In genomic region chr5:34929150-34929719, GRCh38 we compare ENCODE assay signal across 8 cellular contexts. TPM values are rescaled to one million over a fixed set of nuclear protein-coding genes. Genes with fewer than 3 reads are reported as not detected.
DNase-seq lines count a peak whose midpoint lies in the region; ATAC-seq, FAIRE-seq and TF ChIP-seq lines count a peak whose summit lies in the region.

TSS of gene DNAJC21 (plus strand) at chr5:34929559. CDS start at chr5:34929820, 261 bp downstream.

- peaks cover 3 to 6% of the 10 kb centered on the region in 2 experiments for H3K36me3 ChIP-seq in keratinocyte (ENCODE audit: control insufficient read depth in 2 of 2, extremely low read depth in 1 of 2, insufficient read depth in 2 of 2, low read length in 2 of 2)

- peak within 1 kb of the TSS; percentile 95 for H3K9ac ChIP-seq in keratinocyte (ENCODE audit: control insufficient read depth, extremely low read depth, insufficient read depth, low read length)

- peak; percentile 99 for DNase-seq in AG20443 (ENCODE audit: low spot score)
- peak; percentile 95 for DNase-seq in GM19239 (ENCODE audit: insufficient read length, low spot score)
- peak; percentile 97 for DNase-seq in NCI-H510A treated with DMSO at 0.1 percent for 48 hours (lab: John Stamatoyannopoulos, UW)
- peak; percentile 96 for DNase-seq in activated CD4-positive, alpha-beta T cell treated with anti-CD3 and anti-CD28 coated beads for 1 hour
- peak; percentile 88 to 96 for DNase-seq in cerebellar nuclear complex (lab: John Stamatoyannopoulos, UW)
- DNase-seq in keratinocyte (ENCODE audit: low read depth, low spot score) = peak; percentile 48
- DNase-seq in stimulated activated CD4-positive, alpha-beta T cell treated with anti-CD3 and anti-CD28 coated beads, Interleukin-12 subunit alpha, Interleukin-12 subunit beta, amount 100 ng/mL, for 48 hours (ENCODE audit: low read depth in 2 of 3, low spot score in 1 of 3) = peak; percentile 95 to 98 (median 97)

- peaks cover 46% of the 10 kb centered on the region for H3K79me2 ChIP-seq in keratinocyte (ENCODE audit: control insufficient read depth, insufficient read depth, low read length)

- H3K4me1 ChIP-seq in keratinocyte (ENCODE audit: control insufficient read depth, extremely low read depth, insufficient read depth, low read length) = peaks cover 19% of the 10 kb centered on the region

- no peaks in the 10 kb centered on the region for H3K9me3 ChIP-seq in keratinocyte (ENCODE audit: control insufficient read depth, low read depth, low read length)

- peak within 1 kb of the TSS; percentile 85 for H2AFZ ChIP-seq in keratinocyte (ENCODE audit: control insufficient read depth, low read length)

- no peaks in the 10 kb centered on the region for H3K9me1 ChIP-seq in keratinocyte (ENCODE audit: control insufficient read depth, extremely low read depth, insufficient read depth, low read length)

- TF ChIP-seq CTCF in keratinocyte (optimal IDR thresholded peaks at IDR 0.05 in 1 of 3, IDR thresholded peaks at IDR 0.05 in 1 of 3, conservative IDR thresholded peaks at IDR 0.05 in 1 of 3; ENCODE audit: extremely low read depth in 1 of 3, insufficient read depth in 2 of 3, low read length in 3 of 3) = no peak

- no peaks in the 10 kb centered on the region for H4K20me1 ChIP-seq in keratinocyte (ENCODE audit: control insufficient read depth, extremely low read depth, insufficient read depth, low read length)

- ATAC-seq in HG03442 (IDR thresholded peaks at IDR 0.05; ENCODE audit: unreplicated experiment) = peak; percentile 85

- peak within 1 kb of the TSS; percentile 87 for H3K27ac ChIP-seq in keratinocyte (ENCODE audit: control insufficient read depth, insufficient read depth, low read length)

- peak within 1 kb of the TSS; percentile 85 for H3K4me2 ChIP-seq in keratinocyte (ENCODE audit: control insufficient read depth, extremely low read depth, insufficient read depth, low read depth, low read length)

- H3K27me3 ChIP-seq in keratinocyte (ENCODE audit: control insufficient read depth, extremely low read depth, insufficient read depth, low read length) = no peaks in the 10 kb centered on the region

- dilution Hi-C loops in keratinocyte (cut with MboI; ENCODE audit: extremely low pct_ligation_motif_present, low sequenced_read_pairs) = no loop called here

- peak within 1 kb of the TSS; percentile 92 to 96 (median 94) for H3K4me3 ChIP-seq in keratinocyte (ENCODE audit: control insufficient read depth in 2 of 3, extremely low read depth in 1 of 3, insufficient read depth in 2 of 3, low read depth in 1 of 3, low read length in 3 of 3)

- peak; percentile 92 for FAIRE-seq in GM19239 (lab: Jason Lieb, UNC)
- no peak for FAIRE-seq in keratinocyte (lab: Jason Lieb, UNC)

RNA-seq across cellular contexts. Expression of gene DNAJC21, which starts in this region (rescaled TPM):
- polyA plus RNA-seq in keratinocyte = 13.3 to 29.6 TPM (median 28.5 TPM) in 3 replicates
- 68.9 TPM for polyA plus RNA-seq in keratinocyte (2011; ENCODE audit: low read depth)
- polyA plus RNA-seq in keratinocyte (2011; cell fraction: cytosol; rRNA removed) = 24.5 and 27.9 TPM in 2 replicates
- polyA plus RNA-seq in keratinocyte (2011; cell fraction: nucleus; rRNA removed) = 11.6 and 20.5 TPM in 2 replicates
- polyA plus RNA-seq in keratinocyte (2012; ENCODE audit: low replicate concordance) = 24.2 and 36.4 TPM in 2 replicates
- polyA minus RNA-seq in keratinocyte = 4.2 to 12.1 TPM (median 6.1 TPM) in 3 replicates
- 14.6 TPM for polyA minus RNA-seq in keratinocyte (2011; cell fraction: cytosol; rRNA and poly(A)+ RNA removed)
- polyA minus RNA-seq in keratinocyte (2011; cell fraction: nucleus; rRNA and poly(A)+ RNA removed) = 6.3 and 11.2 TPM in 2 replicates

Comparison
In these comparisons a context has a peak if more than half of its experiments do, and no peak if none do; other contexts are left out.
1. Peak in every context shown above with its lines: DNase-seq, ATAC-seq, H3K4me3 ChIP-seq and H3K27ac ChIP-seq.
2. DNase-seq: peak in every context shown above with its lines; median percentile 99 in AG20443; 97 in NCI-H510A treated with DMSO at 0.1 percent for 48 hours; 97 in stimulated activated CD4-positive, alpha-beta T cell treated with anti-CD3 and anti-CD28 coated beads, Interleukin-12 subunit alpha, Interleukin-12 subunit beta, amount 100 ng/mL, for 48 hours; 96 in activated CD4-positive, alpha-beta T cell treated with anti-CD3 and anti-CD28 coated beads for 1 hour; 95 in GM19239; 92 in cerebellar nuclear complex; 48 in keratinocyte.